Comparison of ENCODE assay signal across 17 cellular contexts in the genomic region with DNA sequence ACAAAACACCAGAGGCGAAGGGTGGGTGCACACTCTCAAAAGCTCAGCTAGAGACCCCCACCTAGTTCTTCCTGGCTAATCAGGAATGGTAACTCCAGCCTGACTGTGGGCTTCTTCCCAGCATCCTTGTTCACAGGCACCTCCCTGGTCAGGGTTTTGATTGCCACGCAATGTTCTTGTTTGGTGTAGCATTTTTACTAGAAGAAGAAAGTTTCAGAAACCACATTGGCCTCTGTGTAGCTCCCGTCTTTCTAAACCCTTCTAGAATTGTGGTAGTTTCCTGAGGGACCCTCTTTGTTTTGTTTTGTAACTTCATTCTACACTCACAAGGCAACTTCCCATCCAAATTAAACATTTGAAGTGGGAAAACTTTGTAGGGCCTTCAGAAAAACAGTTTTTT.
"Had no signal": no experiment of that assay in that cellular context is flagged by ENCODE, and none has a peak within 500 bp of the region (broad histone marks: within the 10 kb centered on the region; RNA-seq: fewer than 3 reads in every experiment).

No MANE protein-coding gene starts in this region.

- H3K9me3 ChIP-seq: left lung, upper lobe of right lung had no signal

- H3K36me3 ChIP-seq: left lung, upper lobe of right lung had no signal

- H3K4me3 ChIP-seq: left lung, upper lobe of right lung had no signal

- H3K27ac ChIP-seq: foreskin keratinocyte, upper lobe of right lung had no signal

- DNase-seq: activated CD4-positive, alpha-beta T cell treated with anti-CD3 and anti-CD28 coated beads for 1 hour; activated CD4-positive, alpha-beta T cell treated with anti-CD3 and anti-CD28 coated beads, Interleukin-2, amount 50 U/mL, for 1 hour; activated CD8-positive, alpha-beta T cell treated with anti-CD3 and anti-CD28 coated beads, Interleukin-2, amount 10 ng/mL, durations not matched to agents 7 days and 5 days; activated gamma-delta T cell treated with Interleukin-2 at 50 U/mL for 16 hours; anterior cingulate cortex; central memory CD4-positive, alpha-beta T cell; dermis blood vessel endothelial cell; effector CD8-positive, alpha-beta T cell; erythroblast; foreskin keratinocyte; left lung; nephron progenitor cell; stimulated activated CD4-positive, alpha-beta T cell treated with anti-CD3 and anti-CD28 coated beads, Interleukin-2, amount 100 ng/mL, for 48 hours; stimulated activated CD8-positive, alpha-beta memory T cell treated with anti-CD3 and anti-CD28 coated beads, Interleukin-4, amount 100 ng/mL, for 48 hours; stimulated activated naive CD4-positive, alpha-beta T cell; T-helper 1 cell; upper lobe of right lung had no signal

- H3K27me3 ChIP-seq: foreskin keratinocyte, left lung, upper lobe of right lung had no signal

- ATAC-seq: activated CD8-positive, alpha-beta T cell treated with anti-CD3 and anti-CD28 coated beads, Interleukin-2, amount 10 ng/mL, durations not matched to agents 7 days and 5 days; foreskin keratinocyte had no signal

- H3K4me1 ChIP-seq: foreskin keratinocyte had no signal
